Comparison of ENCODE assay signal across 19 cellular contexts in genomic region chr1:68185743-68186142, GRCh38. TPM values are rescaled to one million over a fixed set of nuclear protein-coding genes. Genes with fewer than 3 reads are reported as not detected.
DNase-seq lines count a peak whose midpoint lies in the region; ATAC-seq and TF ChIP-seq lines count a peak whose summit lies in the region.
"Had no signal": no experiment of that assay in that cellular context is flagged by ENCODE, and none has a peak within 500 bp of the region (broad histone marks: within the 10 kb centered on the region; RNA-seq: fewer than 3 reads in every experiment).

No MANE protein-coding gene starts in this region.

- peak overlapping the region; percentile 13 for H3K27ac ChIP-seq in smooth muscle cell (ENCODE audit: low read depth)
- no peak overlapping the region for H3K27ac ChIP-seq in coronary artery

- DNase-seq in LoVo (ENCODE audit: low spot score): peak; percentile 46
- peak; percentile 30 for DNase-seq in SW480 (ENCODE audit: low spot score)
- peak; percentile 76 for DNase-seq in kidney tubule cell (ENCODE audit: low spot score)
- DNase-seq in smooth muscle cell (lab: John Stamatoyannopoulos, UW; ENCODE audit: unreplicated experiment): no peak
- no peak for DNase-seq in activated T-cell treated with anti-CD3 and anti-CD28 coated beads for 4 hours
- no peak for DNase-seq in coronary artery (ENCODE audit: low spot score)
- DNase-seq: ACHN; C1 segment of cervical spinal cord; CD8-positive, alpha-beta memory T cell; GOT3; KBM-7; NCI-H1436 treated with DMSO at 0.1 percent for 48 hours; NCI-H2029; NCI-H345; NCI-H524 treated with DMSO at 0.1 percent for 48 hours; SHP77; SK-N-SH had no signal

- no peaks in the 10 kb centered on the region for H4K20me1 ChIP-seq in smooth muscle cell (ENCODE audit: low read depth)

- H3K4me1 ChIP-seq in smooth muscle cell (ENCODE audit: low read depth): peaks cover 11% of the 10 kb centered on the region

- no peak overlapping the region for H3K4me2 ChIP-seq in smooth muscle cell
- H3K4me2 ChIP-seq: SK-N-SH had no signal

- no peak for ATAC-seq in HG03457 (IDR thresholded peaks at IDR 0.05; ENCODE audit: unreplicated experiment)
- ATAC-seq: Panc1 had no signal

- peaks cover 21% of the 10 kb centered on the region for H3F3A ChIP-seq in smooth muscle cell (ENCODE audit: low read depth)

- no peaks in the 10 kb centered on the region for H3K9me3 ChIP-seq in smooth muscle cell (replicated peaks; ENCODE audit: low read depth)
- H3K9me3 ChIP-seq: SK-N-SH had no signal

- no peaks in the 10 kb centered on the region for H3K27me3 ChIP-seq in smooth muscle cell (ENCODE audit: low read depth)

- no peak overlapping the region for H3K4me3 ChIP-seq in smooth muscle cell
- H3K4me3 ChIP-seq in coronary artery: no peak overlapping the region

- no peak overlapping the region for H3K9ac ChIP-seq in smooth muscle cell (ENCODE audit: low read depth)
- H3K9ac ChIP-seq: SK-N-SH had no signal

- TF ChIP-seq CTCF in smooth muscle cell (IDR thresholded peaks at IDR 0.05; ENCODE audit: borderline replicate concordance, insufficient read depth, poor library complexity, severe bottlenecking) (no peak), coronary artery (IDR thresholded peaks at IDR 0.05) (no peak)

- no peak overlapping the region for H2AFZ ChIP-seq in smooth muscle cell (ENCODE audit: low read depth)

- H3K79me2 ChIP-seq in smooth muscle cell (ENCODE audit: low read depth): no peaks in the 10 kb centered on the region

- 78% methylated on average over 2 of the region's 2 CpGs for WGBS in smooth muscle cell (ENCODE audit: low lambda C conversion rate)

- no peaks in the 10 kb centered on the region for H3K36me3 ChIP-seq in smooth muscle cell (ENCODE audit: low read depth)

RNA-seq across cellular contexts. Expression of gene WLS, which starts 46.6 kb away (rescaled TPM):
- total RNA-seq in smooth muscle cell: 92.5 and 112 TPM in 2 replicates
- polyA plus RNA-seq in smooth muscle cell: 58.1 and 93.2 TPM in 2 replicates
- total RNA-seq: CD8-positive, alpha-beta memory T cell had no signal
- polyA plus RNA-seq: CD8-positive, alpha-beta memory T cell had no signal

Comparison
In these comparisons a context has a peak if more than half of its experiments do, and no peak if none do; other contexts are left out.
1. DNase-seq: peak in LoVo (single experiment), SW480 (single experiment) and kidney tubule cell (single experiment); none in smooth muscle cell (single experiment), activated T-cell treated with anti-CD3 and anti-CD28 coated beads for 4 hours (single experiment) and coronary artery (single experiment).